In the genomic region with DNA sequence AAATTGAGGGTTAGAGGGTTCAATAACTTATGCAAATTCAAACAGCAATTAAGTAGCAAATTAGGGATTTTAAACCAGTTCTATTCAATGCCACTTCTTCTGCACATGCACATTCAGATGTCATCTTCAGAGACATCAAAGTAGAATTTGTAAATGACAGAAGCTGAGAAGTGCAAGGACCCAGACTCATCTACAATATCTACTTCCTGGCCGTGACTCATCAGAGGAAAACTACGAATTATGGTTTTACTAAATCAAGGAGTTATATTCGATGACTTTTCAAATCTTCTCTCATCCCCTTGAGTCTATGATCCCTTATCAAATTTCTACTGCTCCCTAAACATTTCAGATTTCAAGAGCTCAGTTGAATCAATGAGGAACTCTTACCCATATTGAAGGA, we compare ENCODE assay signal across 16 cellular contexts. TPM values are rescaled to one million over a fixed set of nuclear protein-coding genes. Genes with fewer than 3 reads are reported as not detected.
DNase-seq lines count a peak whose midpoint lies in the region; ATAC-seq and TF ChIP-seq lines count a peak whose summit lies in the region.
"Had no signal": no experiment of that assay in that cellular context is flagged by ENCODE, and none has a peak within 500 bp of the region (broad histone marks: within the 10 kb centered on the region; RNA-seq: fewer than 3 reads in every experiment).

No MANE protein-coding gene starts in this region.

- H3K36me3 Mint-ChIP-seq in mesothelial cell of epicardium: no peaks in the 10 kb centered on the region
- H3K36me3 Mint-ChIP-seq: CD14-positive monocyte had no signal

- H3K4me1 ChIP-seq in PC-3 (ENCODE audit: insufficient read depth, low read length): peaks cover 77% of the 10 kb centered on the region
- peaks cover 74% of the 10 kb centered on the region for H3K4me1 ChIP-seq in osteoblast (ENCODE audit: insufficient read depth, low read length)

- no peak overlapping the region for H3K27ac Mint-ChIP-seq in mesothelial cell of epicardium
- H3K27ac Mint-ChIP-seq: CD14-positive monocyte had no signal

- TF ChIP-seq CTCF in PC-3 (conservative IDR thresholded peaks at IDR 0.05; ENCODE audit: low read depth, low read length) (no peak), brain microvascular endothelial cell (IDR thresholded peaks at IDR 0.05; ENCODE audit: low read depth, low read length, missing control alignments) (no peak), osteoblast (IDR thresholded peaks at IDR 0.05; ENCODE audit: extremely low read depth, low read depth, low read length) (no peak), mesothelial cell of epicardium (IDR thresholded peaks at IDR 0.05; ENCODE audit: unreplicated experiment) (no peak), WERI-Rb-1 (IDR thresholded peaks at IDR 0.05; ENCODE audit: low read depth, low read length) (no peak)

- no peaks in the 10 kb centered on the region for H4K20me1 ChIP-seq in PC-3 (ENCODE audit: low read length)
- H4K20me1 ChIP-seq in osteoblast (ENCODE audit: insufficient read depth, low read length): no peaks in the 10 kb centered on the region

- H3K27me3 ChIP-seq in PC-3 (ENCODE audit: low read length) (no peaks in the 10 kb centered on the region), brain microvascular endothelial cell (replicated peaks) (no peaks in the 10 kb centered on the region), osteoblast (ENCODE audit: insufficient read depth, low read length) (no peaks in the 10 kb centered on the region), WERI-Rb-1 (ENCODE audit: insufficient read depth, low read depth, severe bottlenecking) (no peaks in the 10 kb centered on the region)
- H3K27me3 ChIP-seq: cardiac muscle cell, Peyer's patch had no signal

- no peaks in the 10 kb centered on the region for H3K9me3 Mint-ChIP-seq in mesothelial cell of epicardium
- H3K9me3 Mint-ChIP-seq: CD14-positive monocyte had no signal

- no TSS peak for BruUV-seq in PC-3 (replicated peaks; lab: Mats Ljungman, UMichigan)

- H3K27ac ChIP-seq in PC-3 (ENCODE audit: low read length) (peak overlapping the region; percentile 90), brain microvascular endothelial cell (peak overlapping the region; percentile 66), osteoblast (ENCODE audit: low read depth, low read length) (peak overlapping the region; percentile 81), caudate nucleus (ENCODE audit: low read depth, low read length) (no peak overlapping the region), WERI-Rb-1 (no peak overlapping the region)
- H3K27ac ChIP-seq: cardiac muscle cell, Peyer's patch had no signal

- no peaks in the 10 kb centered on the region for H3K9me2 ChIP-seq in PC-3 (replicated peaks; ENCODE audit: low read length)

- H3K36me3 ChIP-seq in PC-3 (ENCODE audit: low read depth, low read length) (no peaks in the 10 kb centered on the region), brain microvascular endothelial cell (replicated peaks) (no peaks in the 10 kb centered on the region), osteoblast (ENCODE audit: insufficient read depth, low read length) (no peaks in the 10 kb centered on the region), WERI-Rb-1 (no peaks in the 10 kb centered on the region)
- H3K36me3 ChIP-seq: cardiac muscle cell, Peyer's patch had no signal

- H3K27me3 Mint-ChIP-seq in mesothelial cell of epicardium (ENCODE audit: low read depth): no peaks in the 10 kb centered on the region

- ATAC-seq in PC-3: no peak

- H3K9me3 ChIP-seq in PC-3 (ENCODE audit: low read length) (no peaks in the 10 kb centered on the region), osteoblast (ENCODE audit: low read depth, low read length) (no peaks in the 10 kb centered on the region), WERI-Rb-1 (ENCODE audit: severe bottlenecking) (no peaks in the 10 kb centered on the region)
- H3K9me3 ChIP-seq: Peyer's patch had no signal

- H3K4me1 Mint-ChIP-seq in mesothelial cell of epicardium: peaks cover 57% of the 10 kb centered on the region
- H3K4me1 Mint-ChIP-seq: CD14-positive monocyte had no signal

- DNase-seq in ELR (ENCODE audit: low read depth) (peak; percentile 67), PC-3 (peak; percentile 58), brain microvascular endothelial cell (no peak), osteoblast (ENCODE audit: insufficient read length, low spot score, missing footprints) (no peak), caudate nucleus (lab: John Stamatoyannopoulos, UW) (no peak), mesothelial cell of epicardium (ENCODE audit: low spot score in 2 of 2, unreplicated experiment in 2 of 2) (no peak), WERI-Rb-1 (no peak)
- DNase-seq: glutamatergic neuron; KG1; NCI-H1694; NCI-H526; Peyer's patch; retina; stimulated activated CD4-positive, alpha-beta T cell treated with anti-CD3 and anti-CD28 coated beads, Interleukin-2, amount 100 ng/mL, for 48 hours had no signal

- peak overlapping the region; percentile 43 for H3K9ac ChIP-seq in PC-3 (ENCODE audit: low read length)

- H3K4me3 ChIP-seq in PC-3 (ENCODE audit: low read length) (no peak overlapping the region), brain microvascular endothelial cell (ENCODE audit: low read depth, low read length) (no peak overlapping the region), osteoblast (ENCODE audit: insufficient read depth, low read length) (no peak overlapping the region), WERI-Rb-1 (ENCODE audit: low read depth, low read length) (no peak overlapping the region)
- H3K4me3 ChIP-seq: cardiac muscle cell, Peyer's patch had no signal

- H3F3A ChIP-seq in PC-3 (ENCODE audit: low read length, unreplicated experiment): peaks cover 19% of the 10 kb centered on the region

- CTCF ChIA-PET in PC-3 (lab: Charles Lee): interaction anchor here (0.8 kb wide), 1 partner anchor 48 kb away, joined by 4 read pairs; no protein-coding TSS in a partner anchor

- H3K4me2 ChIP-seq in PC-3 (ENCODE audit: low read length) (peak overlapping the region; percentile 78), osteoblast (ENCODE audit: insufficient read depth, low read length) (peak overlapping the region; percentile 33)

- intact Hi-C loops in PC-3 (cut with micrococcal nuclease): loop anchor here (10.0 kb wide), 1 partner anchor 514 kb away; no protein-coding TSS in a partner anchor

- H3K4me3 Mint-ChIP-seq in mesothelial cell of epicardium: no peak overlapping the region
- H3K4me3 Mint-ChIP-seq: CD14-positive monocyte had no signal

- H3K79me2 ChIP-seq in PC-3 (ENCODE audit: low read length): no peaks in the 10 kb centered on the region
- H3K79me2 ChIP-seq in osteoblast (ENCODE audit: insufficient read depth, low read length): no peaks in the 10 kb centered on the region

- H2AFZ ChIP-seq in PC-3 (ENCODE audit: low read length) (no peak overlapping the region), osteoblast (ENCODE audit: low read length) (no peak overlapping the region)

- POLR2A ChIA-PET in PC-3 (lab: Charles Lee; ENCODE audit: unreplicated experiment): interaction anchor here (0.7 kb wide), 2 partner anchors 103 to 195 kb away, joined by 4 to 7 read pairs; no protein-coding TSS in a partner anchor

- in situ Hi-C loops in brain microvascular endothelial cell (cut with HindIII; ENCODE audit: low pct_ligation_motif_present, low sequenced_read_pairs): no loop called here

RNA-seq across cellular contexts. Expression of gene STAT4, which starts 20.0 kb away (rescaled TPM):
- total RNA-seq in PC-3 (2014; rRNA removed): 1.6 and 2.2 TPM in 2 replicates
- total RNA-seq in osteoblast: 11.5 and 16.6 TPM in 2 replicates
- 1.9 to 2.9 TPM (median 2.4 TPM) in 3 replicates for total RNA-seq in mesothelial cell of epicardium

Comparison
In these comparisons a context has a peak if more than half of its experiments do, and no peak if none do; other contexts are left out.
1. DNase-seq: peak in ELR (single experiment) and PC-3 (single experiment); none in brain microvascular endothelial cell (single experiment), osteoblast (single experiment), caudate nucleus (0 of 61), mesothelial cell of epicardium (0 of 2) and WERI-Rb-1 (single experiment).
2. H3K27ac ChIP-seq: peak in PC-3 (single experiment), brain microvascular endothelial cell (single experiment) and osteoblast (single experiment); none in caudate nucleus (single experiment) and WERI-Rb-1 (single experiment).